Comparison of ENCODE assay signal across 8 cellular contexts in the genomic region with DNA sequence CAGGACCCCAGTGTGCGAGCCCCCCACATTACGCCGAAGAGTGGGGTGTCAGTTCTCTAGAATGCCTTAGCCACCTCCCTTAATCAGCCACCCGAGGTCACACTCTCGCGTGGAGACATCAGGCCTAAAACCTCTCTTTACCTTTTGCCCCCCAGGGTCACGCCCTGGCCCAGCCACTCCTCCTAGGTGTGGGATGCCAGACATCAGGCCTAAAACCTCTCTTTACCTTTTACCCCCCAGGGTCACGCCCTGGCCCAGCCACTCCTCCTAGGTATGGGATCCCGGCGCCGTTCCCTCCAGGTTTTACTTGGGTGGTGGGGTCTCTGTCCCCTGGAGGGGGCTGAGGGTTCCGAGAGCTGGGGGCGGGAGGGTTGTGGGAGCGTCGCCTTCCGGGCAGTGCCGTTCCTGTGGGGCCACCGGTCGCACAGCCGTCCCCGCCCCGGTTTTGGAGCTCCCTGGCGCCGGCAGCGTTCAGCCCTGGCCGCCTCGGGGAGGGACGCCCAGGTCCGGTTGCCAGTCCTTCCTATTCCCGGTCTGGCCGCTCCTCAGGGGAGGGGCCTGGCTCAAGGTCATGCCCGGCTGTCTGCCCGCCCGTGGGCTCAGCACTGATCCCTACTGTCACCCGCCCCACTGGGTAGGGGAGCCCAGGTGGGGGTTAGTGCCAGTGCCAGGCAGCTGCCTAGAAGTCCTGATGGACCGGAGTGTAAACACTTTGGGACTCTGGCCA. TPM values are rescaled to one million over a fixed set of nuclear protein-coding genes. Genes with fewer than 3 reads are reported as not detected.
DNase-seq lines count a peak whose midpoint lies in the region; ATAC-seq and TF ChIP-seq lines count a peak whose summit lies in the region.

No MANE protein-coding gene starts in this region.

- no peaks in the 10 kb centered on the region; the same call in 1 of the 2 replicates for H3K36me3 ChIP-seq in DOHH2 (ENCODE audit: control insufficient read depth, low read length)
- H3K36me3 ChIP-seq in vagina: peaks cover 0 to 11% of the 10 kb centered on the region in 2 donors

- peak; percentile 22 for ATAC-seq in T-helper 17 cell

- peaks cover 25% of the 10 kb centered on the region for H3K79me2 ChIP-seq in DOHH2 (ENCODE audit: control insufficient read depth, low read length)

- peak overlapping the region; percentile 89 for H3K4me3 Mint-ChIP-seq in T-helper 17 cell

- peaks cover 2% of the 10 kb centered on the region; the same call in 1 of the 2 replicates for H4K20me1 ChIP-seq in DOHH2 (ENCODE audit: control insufficient read depth, insufficient read depth, low read depth, low read length)

- H3K9me2 ChIP-seq in DOHH2 (replicated peaks; ENCODE audit: control insufficient read depth, low read length): no peaks in the 10 kb centered on the region

- no peak for DNase-seq in HFF-Myc (ENCODE audit: extremely low read depth, low read depth)
- no peak for DNase-seq in T-helper 17 cell
- no peak for DNase-seq in epithelial cell of prostate (ENCODE audit: low read depth, low spot score)
- peak; percentile 47 for DNase-seq in mucosa of gallbladder (ENCODE audit: low spot score)
- no peak for DNase-seq in vagina (ENCODE audit: extremely low spot score in 2 of 2)
- no peak for DNase-seq in NCI-H1105 treated with DMSO at 0.1 percent for 48 hours (lab: John Stamatoyannopoulos, UW)
- DNase-seq in NCI-H128 (lab: John Stamatoyannopoulos, UW; ENCODE audit: unreplicated experiment): no peak

- H3K27ac Mint-ChIP-seq in T-helper 17 cell: peak overlapping the region; percentile 59

- peaks cover 3% of the 10 kb centered on the region; the same call in 1 of the 2 replicates for H3K27me3 ChIP-seq in DOHH2 (ENCODE audit: control insufficient read depth, low read length)
- no peaks in the 10 kb centered on the region for H3K27me3 ChIP-seq in vagina

- H3K4me1 ChIP-seq in DOHH2 (ENCODE audit: control insufficient read depth, low read length): peaks cover 9% of the 10 kb centered on the region
- peaks cover 34% of the 10 kb centered on the region for H3K4me1 ChIP-seq in vagina

- no peaks in the 10 kb centered on the region for H3K27me3 Mint-ChIP-seq in T-helper 17 cell

- H3K9me3 ChIP-seq in DOHH2 (ENCODE audit: control insufficient read depth, insufficient read depth, low read length): no peaks in the 10 kb centered on the region
- no peaks in the 10 kb centered on the region for H3K9me3 ChIP-seq in T-helper 17 cell (ENCODE audit: control insufficient read depth, low read length, poor library complexity, severe bottlenecking)
- H3K9me3 ChIP-seq in vagina: no peaks in the 10 kb centered on the region

- H3K4me1 Mint-ChIP-seq in T-helper 17 cell: peaks cover 19% of the 10 kb centered on the region

- TF ChIP-seq CTCF in DOHH2 (IDR thresholded peaks at IDR 0.05; ENCODE audit: low read depth, low read length, poor library complexity, severe bottlenecking) (no peak), HFF-Myc (IDR thresholded peaks at IDR 0.05; ENCODE audit: low read depth, low read length, missing control alignments) (no peak), vagina (IDR thresholded peaks at IDR 0.05) (no peak)

- no peaks in the 10 kb centered on the region for H3K36me3 Mint-ChIP-seq in T-helper 17 cell (ENCODE audit: low read depth)

- TF ChIP-seq POLR2A in vagina (IDR thresholded peaks at IDR 0.05): no peak

- H3K27ac ChIP-seq in DOHH2 (ENCODE audit: low read depth, low read length): no peak overlapping the region
- H3K27ac ChIP-seq in epithelial cell of prostate: peak overlapping the region; percentile 96
- peak overlapping the region; percentile 86 for H3K27ac ChIP-seq in vagina

- peak overlapping the region; percentile 95 for H3K4me2 ChIP-seq in DOHH2 (ENCODE audit: low read length)

- H3K4me3 ChIP-seq in DOHH2 (ENCODE audit: low read length): peak overlapping the region; percentile 77
- H3K4me3 ChIP-seq in HFF-Myc (replicated peaks; ENCODE audit: low read depth, low read length): peak overlapping the region; percentile 96
- H3K4me3 ChIP-seq in vagina: peak overlapping the region; percentile 95 to 99

- no peaks in the 10 kb centered on the region for H3F3A ChIP-seq in DOHH2 (ENCODE audit: control insufficient read depth, insufficient read depth)

- intact Hi-C loops in vagina (cut with DNase I): no loop called here

RNA-seq across cellular contexts. Expression of a gene that starts 0.9 kb away (rescaled TPM):
- total RNA-seq in T-helper 17 cell (10 to 100 TPM; 63.5 to 67.6 TPM), mucosa of gallbladder (69.0 TPM), vagina (88.9 TPM)
